ENCODE assay signal across 1 cellular context in genomic region chr10:22655312-22655973, GRCh38.
TF ChIP-seq lines count a peak whose summit lies in the region.

No MANE protein-coding gene starts in this region.

TF ChIP-seq in H1, 55 proteins besides CTCF, POLR2A, EP300 and RAD21 (continued from another document):
- TF ChIP-seq TAF7 (optimal IDR thresholded peaks at IDR 0.05; ENCODE audit: borderline replicate concordance, low read depth, low read length) (no peak), NRF1 (IDR thresholded peaks at IDR 0.05; ENCODE audit: low read depth, low read length) (no peak), RFX5 (IDR thresholded peaks at IDR 0.05; ENCODE audit: borderline replicate concordance, low read depth, low read length) (no peak), YY1 (IDR thresholded peaks at IDR 0.05; ENCODE audit: low read depth, low read length) (no peak), CHD2 (IDR thresholded peaks at IDR 0.05; ENCODE audit: low read length) (no peak)
TF ChIP-seq in H1: peak in this region for 0.
